ENCODE assay signal across 1 cellular context in genomic region chr19:39407394-39407643, GRCh38.
TF ChIP-seq lines count a peak whose summit lies in the region.

No MANE protein-coding gene starts in this region.

TF ChIP-seq in endothelial cell of umbilical vein, 7 proteins besides CTCF, POLR2A, EP300 and RAD21:
- TF ChIP-seq MYC (IDR thresholded peaks at IDR 0.05; ENCODE audit: low read depth, low read length) (no peak), JUN (IDR thresholded peaks at IDR 0.05; ENCODE audit: borderline replicate concordance, insufficient read depth, insufficient read length, low read depth) (no peak), EZH2 (IDR thresholded peaks at IDR 0.05; ENCODE audit: borderline replicate concordance, low read depth, low read length, severe bottlenecking) (no peak), POLR2AphosphoS5 (IDR thresholded peaks at IDR 0.05; ENCODE audit: insufficient read depth, low read depth, low read length) (no peak), GATA2 (IDR thresholded peaks at IDR 0.05; ENCODE audit: insufficient read depth, insufficient read length, low read depth, low read length) (no peak), MAX (IDR thresholded peaks at IDR 0.05; ENCODE audit: insufficient read depth, insufficient read length) (no peak), FOS (IDR thresholded peaks at IDR 0.05; ENCODE audit: borderline replicate concordance, insufficient read depth, low read length) (no peak)
